ENCODE assay signal across 1 cellular context in the genomic region with DNA sequence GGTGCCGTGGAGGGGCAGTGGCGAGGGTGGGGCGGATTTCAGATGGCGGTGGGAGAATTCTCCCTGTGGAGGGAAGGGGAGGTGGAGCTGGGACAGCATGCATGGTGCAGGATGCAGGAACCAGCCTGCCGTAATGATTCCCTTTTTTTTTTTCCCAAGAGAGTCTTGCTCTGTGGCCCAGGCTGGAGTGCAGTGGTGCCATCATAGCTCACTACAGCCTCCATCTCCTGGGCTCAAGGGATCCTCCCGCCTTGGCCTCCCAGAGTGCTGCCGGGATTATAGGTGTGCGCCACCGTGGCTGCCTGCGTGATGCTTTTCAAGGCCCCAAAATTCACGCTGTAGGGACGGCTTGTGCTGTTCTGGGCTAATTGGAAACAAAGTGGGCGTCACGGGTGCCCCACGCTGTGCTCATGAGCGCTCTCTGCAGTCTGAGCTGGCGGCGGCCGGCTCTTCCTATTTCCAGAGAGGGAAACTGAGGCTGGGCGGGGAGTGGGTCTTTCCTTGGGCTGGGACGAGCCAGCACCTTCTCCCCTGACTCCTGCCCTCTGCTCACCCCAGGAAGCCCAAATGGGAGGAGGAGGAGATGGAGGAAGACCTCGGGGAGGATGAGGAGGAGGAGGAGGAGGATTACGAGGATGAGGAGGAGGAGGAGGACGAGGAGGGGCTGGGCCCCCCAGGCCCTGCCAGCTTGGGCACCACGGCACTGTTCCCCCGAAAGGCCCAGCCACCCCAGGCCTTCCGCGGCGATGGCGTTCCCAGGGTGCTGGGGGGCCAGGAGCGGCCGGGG.
TF ChIP-seq lines count a peak whose summit lies in the region.

No MANE protein-coding gene starts in this region.

TF ChIP-seq in WTC11, 78 proteins besides CTCF, POLR2A, EP300 and RAD21:
- no peak for TF ChIP-seq ZNF232 (CRISPR knock-in tag; IDR thresholded peaks at IDR 0.05)
- no peak for TF ChIP-seq ZNF219 (CRISPR knock-in tag; IDR thresholded peaks at IDR 0.05; ENCODE audit: borderline replicate concordance)
- TF ChIP-seq ATF6 (CRISPR knock-in tag; IDR thresholded peaks at IDR 0.05), result no peak
- TF ChIP-seq ZNF121 (CRISPR knock-in tag; IDR thresholded peaks at IDR 0.05), result 0 out of 2 replicates have a peak, but pooled peaks have one; percentile 53
- TF ChIP-seq NR2C2 (CRISPR knock-in tag; IDR thresholded peaks at IDR 0.05), result no peak
- TF ChIP-seq ZNF263 (CRISPR knock-in tag; IDR thresholded peaks at IDR 0.05; ENCODE audit: low read depth), result peak; percentile 74
